1 cellular context compared by ENCODE assay signal in genomic region chr14:99730876-99731351, GRCh38.
A peak's percentile ranks its signal among the peaks of the same experiment; 100 is the strongest.
TF ChIP-seq lines count a peak whose summit lies in the region.

No MANE protein-coding gene starts in this region.

TF ChIP-seq in HEK293, 187 proteins besides CTCF, POLR2A, EP300 and RAD21 (continued from another document):
- TF ChIP-seq, protein P1, sequence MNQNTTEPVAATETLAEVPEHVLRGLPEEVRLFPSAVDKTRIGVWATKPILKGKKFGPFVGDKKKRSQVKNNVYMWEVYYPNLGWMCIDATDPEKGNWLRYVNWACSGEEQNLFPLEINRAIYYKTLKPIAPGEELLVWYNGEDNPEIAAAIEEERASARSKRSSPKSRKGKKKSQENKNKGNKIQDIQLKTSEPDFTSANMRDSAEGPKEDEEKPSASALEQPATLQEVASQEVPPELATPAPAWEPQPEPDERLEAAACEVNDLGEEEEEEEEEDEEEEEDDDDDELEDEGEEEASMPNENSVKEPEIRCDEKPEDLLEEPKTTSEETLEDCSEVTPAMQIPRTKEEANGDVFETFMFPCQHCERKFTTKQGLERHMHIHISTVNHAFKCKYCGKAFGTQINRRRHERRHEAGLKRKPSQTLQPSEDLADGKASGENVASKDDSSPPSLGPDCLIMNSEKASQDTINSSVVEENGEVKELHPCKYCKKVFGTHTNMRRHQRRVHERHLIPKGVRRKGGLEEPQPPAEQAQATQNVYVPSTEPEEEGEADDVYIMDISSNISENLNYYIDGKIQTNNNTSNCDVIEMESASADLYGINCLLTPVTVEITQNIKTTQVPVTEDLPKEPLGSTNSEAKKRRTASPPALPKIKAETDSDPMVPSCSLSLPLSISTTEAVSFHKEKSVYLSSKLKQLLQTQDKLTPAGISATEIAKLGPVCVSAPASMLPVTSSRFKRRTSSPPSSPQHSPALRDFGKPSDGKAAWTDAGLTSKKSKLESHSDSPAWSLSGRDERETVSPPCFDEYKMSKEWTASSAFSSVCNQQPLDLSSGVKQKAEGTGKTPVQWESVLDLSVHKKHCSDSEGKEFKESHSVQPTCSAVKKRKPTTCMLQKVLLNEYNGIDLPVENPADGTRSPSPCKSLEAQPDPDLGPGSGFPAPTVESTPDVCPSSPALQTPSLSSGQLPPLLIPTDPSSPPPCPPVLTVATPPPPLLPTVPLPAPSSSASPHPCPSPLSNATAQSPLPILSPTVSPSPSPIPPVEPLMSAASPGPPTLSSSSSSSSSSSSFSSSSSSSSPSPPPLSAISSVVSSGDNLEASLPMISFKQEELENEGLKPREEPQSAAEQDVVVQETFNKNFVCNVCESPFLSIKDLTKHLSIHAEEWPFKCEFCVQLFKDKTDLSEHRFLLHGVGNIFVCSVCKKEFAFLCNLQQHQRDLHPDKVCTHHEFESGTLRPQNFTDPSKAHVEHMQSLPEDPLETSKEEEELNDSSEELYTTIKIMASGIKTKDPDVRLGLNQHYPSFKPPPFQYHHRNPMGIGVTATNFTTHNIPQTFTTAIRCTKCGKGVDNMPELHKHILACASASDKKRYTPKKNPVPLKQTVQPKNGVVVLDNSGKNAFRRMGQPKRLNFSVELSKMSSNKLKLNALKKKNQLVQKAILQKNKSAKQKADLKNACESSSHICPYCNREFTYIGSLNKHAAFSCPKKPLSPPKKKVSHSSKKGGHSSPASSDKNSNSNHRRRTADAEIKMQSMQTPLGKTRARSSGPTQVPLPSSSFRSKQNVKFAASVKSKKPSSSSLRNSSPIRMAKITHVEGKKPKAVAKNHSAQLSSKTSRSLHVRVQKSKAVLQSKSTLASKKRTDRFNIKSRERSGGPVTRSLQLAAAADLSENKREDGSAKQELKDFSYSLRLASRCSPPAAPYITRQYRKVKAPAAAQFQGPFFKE (tag by site-specific recombination; IDR thresholded peaks at IDR 0.05; ENCODE audit: borderline replicate concordance): no peak
- TF ChIP-seq ZIC2 (tag by site-specific recombination; IDR thresholded peaks at IDR 0.05): no peak
- peak; percentile 68; the same call in 1 of the 2 replicates for TF ChIP-seq GLIS2 (tag by site-specific recombination; IDR thresholded peaks at IDR 0.05)
- TF ChIP-seq, protein P2, sequence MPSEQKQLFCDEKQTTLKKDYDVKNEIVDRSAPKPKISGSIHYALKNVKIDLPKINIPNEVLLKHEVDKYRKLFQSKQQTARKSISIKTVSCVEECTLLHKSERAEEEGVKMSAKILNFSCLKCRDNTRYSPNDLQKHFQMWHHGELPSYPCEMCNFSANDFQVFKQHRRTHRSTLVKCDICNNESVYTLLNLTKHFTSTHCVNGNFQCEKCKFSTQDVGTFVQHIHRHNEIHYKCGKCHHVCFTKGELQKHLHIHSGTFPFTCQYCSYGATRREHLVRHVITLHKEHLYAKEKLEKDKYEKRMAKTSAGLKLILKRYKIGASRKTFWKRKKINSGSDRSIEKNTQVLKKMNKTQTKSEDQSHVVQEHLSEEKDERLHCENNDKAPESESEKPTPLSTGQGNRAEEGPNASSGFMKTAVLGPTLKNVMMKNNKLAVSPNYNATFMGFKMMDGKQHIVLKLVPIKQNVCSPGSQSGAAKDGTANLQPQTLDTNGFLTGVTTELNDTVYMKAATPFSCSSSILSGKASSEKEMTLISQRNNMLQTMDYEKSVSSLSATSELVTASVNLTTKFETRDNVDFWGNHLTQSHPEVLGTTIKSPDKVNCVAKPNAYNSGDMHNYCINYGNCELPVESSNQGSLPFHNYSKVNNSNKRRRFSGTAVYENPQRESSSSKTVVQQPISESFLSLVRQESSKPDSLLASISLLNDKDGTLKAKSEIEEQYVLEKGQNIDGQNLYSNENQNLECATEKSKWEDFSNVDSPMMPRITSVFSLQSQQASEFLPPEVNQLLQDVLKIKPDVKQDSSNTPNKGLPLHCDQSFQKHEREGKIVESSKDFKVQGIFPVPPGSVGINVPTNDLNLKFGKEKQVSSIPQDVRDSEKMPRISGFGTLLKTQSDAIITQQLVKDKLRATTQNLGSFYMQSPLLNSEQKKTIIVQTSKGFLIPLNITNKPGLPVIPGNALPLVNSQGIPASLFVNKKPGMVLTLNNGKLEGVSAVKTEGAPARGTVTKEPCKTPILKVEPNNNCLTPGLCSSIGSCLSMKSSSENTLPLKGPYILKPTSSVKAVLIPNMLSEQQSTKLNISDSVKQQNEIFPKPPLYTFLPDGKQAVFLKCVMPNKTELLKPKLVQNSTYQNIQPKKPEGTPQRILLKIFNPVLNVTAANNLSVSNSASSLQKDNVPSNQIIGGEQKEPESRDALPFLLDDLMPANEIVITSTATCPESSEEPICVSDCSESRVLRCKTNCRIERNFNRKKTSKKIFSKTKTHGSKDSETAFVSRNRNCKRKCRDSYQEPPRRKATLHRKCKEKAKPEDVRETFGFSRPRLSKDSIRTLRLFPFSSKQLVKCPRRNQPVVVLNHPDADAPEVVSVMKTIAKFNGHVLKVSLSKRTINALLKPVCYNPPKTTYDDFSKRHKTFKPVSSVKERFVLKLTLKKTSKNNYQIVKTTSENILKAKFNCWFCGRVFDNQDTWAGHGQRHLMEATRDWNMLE (tag by site-specific recombination; conservative IDR thresholded peaks at IDR 0.05; ENCODE audit: low read depth): no peak
- no peak for TF ChIP-seq ZNF571 (tag by site-specific recombination; IDR thresholded peaks at IDR 0.05)
TF ChIP-seq in HEK293: peak in this region for 4.
